In genomic region chr7:129952653-129953560, GRCh38 we compare ENCODE assay signal across 8 cellular contexts. TPM values are rescaled to one million over a fixed set of nuclear protein-coding genes. Genes with fewer than 3 reads are reported as not detected.
DNase-seq lines count a peak whose midpoint lies in the region; ATAC-seq, FAIRE-seq and TF ChIP-seq lines count a peak whose summit lies in the region.

TSS of gene UBE2H (minus strand) at chr7:129952960. CDS start at chr7:129952555, 405 bp downstream.

- peak within 1 kb of the TSS; percentile 100 for H3K4me3 Mint-ChIP-seq in CD8-positive, alpha-beta T cell
- H3K4me3 Mint-ChIP-seq in activated CD8-positive, alpha-beta memory T cell treated with anti-CD3 and anti-CD28 coated beads, Interleukin-2, amount 10 ng/mL, durations not matched to agents 7 days and 5 days: no peak within 1 kb of the TSS

- H3K4me1 Mint-ChIP-seq in CD8-positive, alpha-beta T cell (ENCODE audit: low read depth): peaks cover 9% of the 10 kb centered on the region
- H3K4me1 Mint-ChIP-seq in activated CD8-positive, alpha-beta memory T cell treated with anti-CD3 and anti-CD28 coated beads, Interleukin-2, amount 10 ng/mL, durations not matched to agents 7 days and 5 days: peaks cover 8% of the 10 kb centered on the region

- H3K27ac ChIP-seq in CD8-positive, alpha-beta T cell (ENCODE audit: low read depth, low read length): peak within 1 kb of the TSS; percentile 91

- H3K27ac Mint-ChIP-seq in CD8-positive, alpha-beta T cell: peak within 1 kb of the TSS; percentile 99
- peak within 1 kb of the TSS; percentile 99 for H3K27ac Mint-ChIP-seq in activated CD8-positive, alpha-beta memory T cell treated with anti-CD3 and anti-CD28 coated beads, Interleukin-2, amount 10 ng/mL, durations not matched to agents 7 days and 5 days

- H3K9me3 Mint-ChIP-seq in CD8-positive, alpha-beta T cell: no peaks in the 10 kb centered on the region
- no peaks in the 10 kb centered on the region for H3K9me3 Mint-ChIP-seq in activated CD8-positive, alpha-beta memory T cell treated with anti-CD3 and anti-CD28 coated beads, Interleukin-2, amount 10 ng/mL, durations not matched to agents 7 days and 5 days (ENCODE audit: low read depth)

- no peaks in the 10 kb centered on the region for H3K27me3 Mint-ChIP-seq in CD8-positive, alpha-beta T cell (ENCODE audit: low read depth)
- H3K27me3 Mint-ChIP-seq in activated CD8-positive, alpha-beta memory T cell treated with anti-CD3 and anti-CD28 coated beads, Interleukin-2, amount 10 ng/mL, durations not matched to agents 7 days and 5 days: no peaks in the 10 kb centered on the region

- H3K36me3 ChIP-seq in CD8-positive, alpha-beta T cell (ENCODE audit: insufficient read depth, low read length): no peaks in the 10 kb centered on the region
- H3K36me3 ChIP-seq in endocrine pancreas (ENCODE audit: control insufficient read depth, insufficient read depth, low read length): no peaks in the 10 kb centered on the region

- POLR2A ChIA-PET in CD8-positive, alpha-beta T cell (lab: Charles Lee): interaction anchor here (1.1 to 1.3 kb wide), 2 partner anchors 10 to 47 kb away, joined by 4 to 5 read pairs; no protein-coding TSS in a partner anchor

- peak within 1 kb of the TSS; percentile 83 for H3K4me3 ChIP-seq in CD8-positive, alpha-beta T cell (ENCODE audit: low read depth, low read length)
- H3K4me3 ChIP-seq in endocrine pancreas (ENCODE audit: control insufficient read depth, insufficient read depth, low read length): peak within 1 kb of the TSS; percentile 98

- H3K9ac ChIP-seq in endocrine pancreas (ENCODE audit: control insufficient read depth, insufficient read depth, low read length): peak within 1 kb of the TSS; percentile 85

- peak; percentile 26 for FAIRE-seq in HTR-8/SVneo (lab: Jason Lieb, UNC)

- CTCF ChIA-PET in CD8-positive, alpha-beta T cell (lab: Charles Lee): no interaction called here
- CTCF ChIA-PET in activated CD8-positive, alpha-beta memory T cell treated with anti-CD3 and anti-CD28 coated beads, Interleukin-2, amount 10 ng/mL, durations not matched to agents 7 days and 5 days (lab: Charles Lee): interaction anchor here (1.4 to 2.5 kb wide), 2 partner anchors 58 to 123 kb away, joined by 7 to 8 read pairs; no protein-coding TSS in a partner anchor

- TF ChIP-seq CTCF in CD8-positive, alpha-beta T cell (IDR thresholded peaks at IDR 0.05): no peak

- peak; percentile 86 to 97 (median 90) for DNase-seq in CD8-positive, alpha-beta T cell
- DNase-seq in HTR-8/SVneo (ENCODE audit: insufficient read length, low spot score) (peak; percentile 87), NOMO-1 treated with dmso at 0.1 percent for 144 hours (lab: John Stamatoyannopoulos, UW; ENCODE audit: unreplicated experiment) (peak; percentile 33), mesenteric fat pad (ENCODE audit: low spot score) (peak; percentile 97)
- peak; percentile 93 for DNase-seq in activated CD8-positive, alpha-beta memory T cell treated with anti-CD3 and anti-CD28 coated beads, Interleukin-2, amount 10 ng/mL, durations not matched to agents 7 days and 5 days
- peak; percentile 81 for DNase-seq in stimulated activated CD8-positive, alpha-beta memory T cell treated with anti-CD3 and anti-CD28 coated beads, Interleukin-15, amount 100 ng/mL, for 1 hour (ENCODE audit: low read depth)

- peaks cover 10% of the 10 kb centered on the region for H3K36me3 Mint-ChIP-seq in CD8-positive, alpha-beta T cell
- H3K36me3 Mint-ChIP-seq in activated CD8-positive, alpha-beta memory T cell treated with anti-CD3 and anti-CD28 coated beads, Interleukin-2, amount 10 ng/mL, durations not matched to agents 7 days and 5 days: peaks cover 2% of the 10 kb centered on the region

- H3K9me3 ChIP-seq in CD8-positive, alpha-beta T cell (ENCODE audit: low read length): no peaks in the 10 kb centered on the region
- no peaks in the 10 kb centered on the region for H3K9me3 ChIP-seq in endocrine pancreas (ENCODE audit: control insufficient read depth, low read length)

- peak; percentile 76 for ATAC-seq in CD8-positive, alpha-beta T cell
- peak; percentile 41 for ATAC-seq in GM19468 (IDR thresholded peaks at IDR 0.05; ENCODE audit: extremely low read depth, unreplicated experiment)
- peak; percentile 75 for ATAC-seq in activated CD8-positive, alpha-beta memory T cell treated with anti-CD3 and anti-CD28 coated beads, Interleukin-2, amount 10 ng/mL, durations not matched to agents 7 days and 5 days

- H3K4me1 ChIP-seq in CD8-positive, alpha-beta T cell (ENCODE audit: insufficient read depth, low read length): peaks cover 38% of the 10 kb centered on the region
- no peaks in the 10 kb centered on the region for H3K4me1 ChIP-seq in endocrine pancreas (ENCODE audit: control insufficient read depth, insufficient read depth, low read length)

- intact Hi-C loops in CD8-positive, alpha-beta T cell (cut with DNase I, micrococcal nuclease): loop anchor here (2.0 to 10.0 kb wide), 17 partner anchors 38 to 1214 kb away; partner anchors contain the start of genes KLHDC10 (in 2 of the 2), NRF1 (in 2 of the 2), SSMEM1 (in 2 of the 2) and TMEM209 (in 2 of the 2)

- no peaks in the 10 kb centered on the region for H3K27me3 ChIP-seq in CD8-positive, alpha-beta T cell (ENCODE audit: insufficient read depth, low read length)
- H3K27me3 ChIP-seq in endocrine pancreas (ENCODE audit: control insufficient read depth, insufficient read depth, low read length): no peaks in the 10 kb centered on the region

RNA-seq across cellular contexts. Expression of gene UBE2H, which starts in this region (rescaled TPM):
- total RNA-seq in CD8-positive, alpha-beta T cell: 10 to 100 TPM; 53.7 to 63.6 TPM
- total RNA-seq in activated CD8-positive, alpha-beta memory T cell treated with anti-CD3 and anti-CD28 coated beads, Interleukin-2, amount 10 ng/mL, durations not matched to agents 7 days and 5 days: 10 to 100 TPM; 27.9 to 28.3 TPM
- 117 TPM for total RNA-seq in mesenteric fat pad

Comparison
In these comparisons a context has a peak if more than half of its experiments do, and no peak if none do; other contexts are left out.
1. Peak in every context shown above with its lines: DNase-seq, ATAC-seq, H3K4me3 ChIP-seq and H3K27ac ChIP-seq.
2. DNase-seq: peak in every context shown above with its lines; median percentile 97 in mesenteric fat pad; 93 in activated CD8-positive, alpha-beta memory T cell treated with anti-CD3 and anti-CD28 coated beads, Interleukin-2, amount 10 ng/mL, durations not matched to agents 7 days and 5 days; 90 in CD8-positive, alpha-beta T cell; 87 in HTR-8/SVneo; 81 in stimulated activated CD8-positive, alpha-beta memory T cell treated with anti-CD3 and anti-CD28 coated beads, Interleukin-15, amount 100 ng/mL, for 1 hour; 33 in NOMO-1 treated with dmso at 0.1 percent for 144 hours.